Comparison of ENCODE assay signal across 9 cellular contexts in the genomic region with DNA sequence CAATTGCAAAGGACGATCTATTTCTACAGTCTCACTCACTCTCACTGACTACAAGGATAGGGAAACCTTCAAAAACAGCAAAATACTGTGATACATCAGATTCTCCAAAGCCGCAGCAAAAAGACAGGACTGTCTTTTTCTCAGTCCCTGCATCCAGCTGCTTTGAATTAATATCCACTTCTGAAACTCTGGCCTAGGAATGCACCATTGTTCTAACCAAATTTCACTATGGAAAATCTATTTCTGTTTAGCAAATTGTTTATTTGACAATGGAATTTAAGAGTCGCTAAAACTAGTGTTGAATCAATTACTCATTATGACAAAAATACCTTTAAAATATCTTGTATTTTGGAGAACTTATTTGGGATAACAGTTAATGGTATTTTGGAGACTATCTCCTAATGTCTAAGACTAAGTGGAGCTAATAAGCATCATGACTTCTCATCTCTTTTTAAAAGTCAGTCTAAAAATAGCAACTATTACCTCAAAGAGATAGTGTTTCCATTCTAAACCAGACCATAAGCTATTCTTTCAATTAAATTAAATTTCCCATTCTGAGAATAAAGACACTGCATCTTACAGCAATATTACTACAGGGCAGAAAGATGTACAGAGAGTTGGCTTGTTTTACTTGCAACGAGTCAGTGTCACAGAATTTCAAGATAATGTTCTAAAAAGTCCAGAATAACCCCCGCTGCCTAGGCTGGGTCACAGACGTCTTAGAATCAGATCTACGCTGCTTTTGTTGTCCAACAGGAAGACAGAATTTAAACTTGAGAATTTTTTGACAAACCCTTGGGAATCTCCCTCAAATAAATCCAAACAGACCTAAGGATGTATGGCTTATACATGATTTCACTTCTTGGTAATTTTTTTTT.
A peak's percentile ranks its signal among the peaks of the same experiment; 100 is the strongest.
DNase-seq lines count a peak whose midpoint lies in the region; ATAC-seq, FAIRE-seq and TF ChIP-seq lines count a peak whose summit lies in the region.
"Had no signal": no experiment of that assay in that cellular context is flagged by ENCODE, and none has a peak within 500 bp of the region (broad histone marks: within the 10 kb centered on the region; RNA-seq: fewer than 3 reads in every experiment).

No MANE protein-coding gene starts in this region.

- peak overlapping the region; percentile 42 to 82 (median 66) for H3K4me3 Mint-ChIP-seq in CD4-positive, CD25-positive, alpha-beta regulatory T cell
- no peak overlapping the region for H3K4me3 Mint-ChIP-seq in osteocyte (ENCODE audit: unreplicated experiment)

- H3K36me3 ChIP-seq in CD4-positive, CD25-positive, alpha-beta regulatory T cell (ENCODE audit: control insufficient read depth, insufficient read depth, low read length) = peaks cover 14% of the 10 kb centered on the region
- no peaks in the 10 kb centered on the region for H3K36me3 ChIP-seq in small intestine (ENCODE audit: control insufficient read depth in 2 of 2, insufficient read depth in 2 of 2, low read length in 2 of 2)

- peak overlapping the region; percentile 63 for H3K4me3 ChIP-seq in CD4-positive, CD25-positive, alpha-beta regulatory T cell (ENCODE audit: low read depth, low read length)
- H3K4me3 ChIP-seq in small intestine (ENCODE audit: low read depth in 1 of 2, low read length in 2 of 2) = no peak overlapping the region

- no peaks in the 10 kb centered on the region for H3K9me3 Mint-ChIP-seq in CD4-positive, CD25-positive, alpha-beta regulatory T cell
- no peaks in the 10 kb centered on the region for H3K9me3 Mint-ChIP-seq in osteocyte (ENCODE audit: unreplicated experiment)

- TF ChIP-seq CTCF in osteocyte (IDR thresholded peaks at IDR 0.05) = no peak

- peak overlapping the region; percentile 79 to 93 (median 90) for H3K27ac Mint-ChIP-seq in CD4-positive, CD25-positive, alpha-beta regulatory T cell
- peak overlapping the region; percentile 89 for H3K27ac Mint-ChIP-seq in osteocyte (ENCODE audit: unreplicated experiment)

- no peaks in the 10 kb centered on the region for H3K27me3 Mint-ChIP-seq in CD4-positive, CD25-positive, alpha-beta regulatory T cell
- no peaks in the 10 kb centered on the region for H3K27me3 Mint-ChIP-seq in osteocyte (ENCODE audit: unreplicated experiment)

- no peaks in the 10 kb centered on the region for H3K27me3 ChIP-seq in CD4-positive, CD25-positive, alpha-beta regulatory T cell (ENCODE audit: control insufficient read depth, insufficient read depth, low read length)
- no peaks in the 10 kb centered on the region for H3K27me3 ChIP-seq in small intestine (ENCODE audit: control insufficient read depth in 2 of 2, insufficient read depth in 2 of 2, low read length in 2 of 2)

- ATAC-seq in CD4-positive, CD25-positive, alpha-beta regulatory T cell (ENCODE audit: low read depth in 2 of 2) = no peak

- 56 to 84% (median 72%) methylated on average over 7 of the region's 7 CpGs for WGBS in small intestine, 3 donors

- peak; percentile 23 for FAIRE-seq in endometrium (lab: Jason Lieb, UNC)
- FAIRE-seq in frontal cortex (lab: Jason Lieb, UNC) = no peak
- no peak for FAIRE-seq in small intestine (lab: Jason Lieb, UNC)

- H3K4me1 ChIP-seq in CD4-positive, CD25-positive, alpha-beta regulatory T cell (ENCODE audit: control insufficient read depth, insufficient read depth, low read length, poor library complexity, severe bottlenecking) = peaks cover 59% of the 10 kb centered on the region
- peaks cover 0 to 8% of the 10 kb centered on the region in 2 donors for H3K4me1 ChIP-seq in small intestine (ENCODE audit: control insufficient read depth in 2 of 2, insufficient read depth in 1 of 2, low read depth in 1 of 2, low read length in 1 of 2)

- no peak for DNase-seq in CD4-positive, CD25-positive, alpha-beta regulatory T cell
- peak; percentile 26 for DNase-seq in RPMI7951 (ENCODE audit: low read depth)
- DNase-seq in osteocyte (ENCODE audit: extremely low spot score, unreplicated experiment) = no peak
- DNase-seq in frontal cortex (ENCODE audit: low spot score in 2 of 2) = no peak
- DNase-seq in NCI-H510A treated with DMSO at 0.1 percent for 48 hours (lab: John Stamatoyannopoulos, UW) = no peak
- DNase-seq in small intestine = no peak
- DNase-seq in NCI-H82 treated with DMSO at 0.1 percent for 48 hours (lab: John Stamatoyannopoulos, UW; ENCODE audit: unreplicated experiment) = no peak
- DNase-seq: NCI-H510A had no signal

- H3K36me3 Mint-ChIP-seq in CD4-positive, CD25-positive, alpha-beta regulatory T cell = peaks cover 14% of the 10 kb centered on the region
- H3K36me3 Mint-ChIP-seq in osteocyte (ENCODE audit: unreplicated experiment) = peaks cover 3% of the 10 kb centered on the region

- no peaks in the 10 kb centered on the region for H3K9me3 ChIP-seq in CD4-positive, CD25-positive, alpha-beta regulatory T cell (ENCODE audit: control insufficient read depth in 2 of 2, low read length in 2 of 2)
- H3K9me3 ChIP-seq in small intestine (ENCODE audit: control insufficient read depth, low read depth) = no peaks in the 10 kb centered on the region

- H3K27ac ChIP-seq in CD4-positive, CD25-positive, alpha-beta regulatory T cell (ENCODE audit: insufficient read depth, low read length, poor library complexity, severe bottlenecking) = peak overlapping the region; percentile 59
- H3K27ac ChIP-seq in small intestine (ENCODE audit: low read depth in 1 of 2, low read length in 1 of 2) = peak overlapping the region in 1 of 2 donors; percentile 68

- H3K4me1 Mint-ChIP-seq in CD4-positive, CD25-positive, alpha-beta regulatory T cell = peaks cover 30 to 81% (median 59%) of the 10 kb centered on the region in 4 donors
- peaks cover 52% of the 10 kb centered on the region for H3K4me1 Mint-ChIP-seq in osteocyte (ENCODE audit: unreplicated experiment)
